In the genomic region with DNA sequence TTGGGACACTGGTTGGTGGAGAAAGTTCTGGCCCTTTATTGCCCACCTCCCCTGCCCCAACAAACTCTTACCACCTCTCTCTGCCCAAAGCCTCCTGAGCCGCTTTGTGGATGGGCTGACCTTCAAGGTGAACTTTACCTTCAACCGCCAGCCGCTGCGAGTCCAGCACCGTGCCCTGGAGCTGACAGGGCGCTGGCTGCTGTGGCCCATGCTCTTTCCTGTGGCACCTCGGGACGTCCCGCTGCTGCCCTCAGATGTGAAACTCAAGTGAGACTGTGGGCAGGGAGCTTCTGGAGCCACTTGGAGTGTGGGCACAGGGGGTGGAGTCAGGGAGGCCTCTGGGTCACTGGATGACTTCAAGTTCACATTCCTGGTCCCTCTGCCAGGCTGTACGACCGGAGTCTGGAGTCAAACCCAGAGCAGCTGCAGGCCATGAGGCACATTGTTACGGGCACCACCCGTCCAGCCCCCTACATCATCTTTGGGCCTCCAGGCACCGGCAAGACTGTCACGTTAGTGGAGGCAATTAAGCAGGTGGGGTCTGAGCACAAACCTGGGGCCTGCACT, we compare ENCODE assay signal across 23 cellular contexts. TPM values are rescaled to one million over a fixed set of nuclear protein-coding genes. Genes with fewer than 3 reads are reported as not detected.
"Had no signal": no experiment of that assay in that cellular context is flagged by ENCODE, and none has a peak within 500 bp of the region (broad histone marks: within the 10 kb centered on the region; RNA-seq: fewer than 3 reads in every experiment).

No MANE protein-coding gene starts in this region.

- DNase-seq: activated CD4-positive, alpha-beta T cell treated with anti-CD3 and anti-CD28 coated beads for 4 hours; activated CD8-positive, alpha-beta memory T cell treated with anti-CD3 and anti-CD28 coated beads, Interleukin-2, amount 10 ng/mL, durations not matched to agents 7 days and 5 days; activated naive CD4-positive, alpha-beta T cell treated with anti-CD3 and anti-CD28 coated beads, Interleukin-2, amount 50 U/mL, for 16 hours; activated naive CD8-positive, alpha-beta T cell treated with anti-CD3 and anti-CD28 coated beads, Interleukin-2, amount 10 ng/mL, durations not matched to agents 7 days and 5 days; adrenal gland; anterior cingulate cortex; caudate nucleus; Kasumi-1; KBM-7; NCI-H1105 treated with DMSO at 0.1 percent for 48 hours; NCI-H1436 treated with DMSO at 0.1 percent for 48 hours; NCI-H187 treated with DMSO at 0.1 percent for 48 hours; NCI-H2081 treated with DMSO at 0.1 percent for 48 hours; NCI-H446; NCI-H524; PC-3; SHP77; SW 1271 had no signal

- H3K9me3 ChIP-seq: adrenal gland, breast epithelium, SJSA1 had no signal

- H3K27ac ChIP-seq: adrenal gland, breast epithelium, SJSA1 had no signal

- H3K4me3 Mint-ChIP-seq: activated CD8-positive, alpha-beta memory T cell treated with anti-CD3 and anti-CD28 coated beads, Interleukin-2, amount 10 ng/mL, durations not matched to agents 7 days and 5 days; activated naive CD8-positive, alpha-beta T cell treated with anti-CD3 and anti-CD28 coated beads, Interleukin-2, amount 10 ng/mL, durations not matched to agents 7 days and 5 days had no signal

- FAIRE-seq: RCC 7860 had no signal

- H3K4me3 ChIP-seq: adrenal gland, breast epithelium, SJSA1 had no signal

- ATAC-seq: activated CD4-positive, CD25-positive, alpha-beta regulatory T cell treated with anti-CD3 and anti-CD28 coated beads, Interleukin-2, amount 50 U/mL, for 24 hours; activated CD8-positive, alpha-beta memory T cell treated with anti-CD3 and anti-CD28 coated beads, Interleukin-2, amount 10 ng/mL, durations not matched to agents 7 days and 5 days; PC-3; SK-N-SH treated with all-trans-retinoic acid at 6 μM for 48 hours had no signal

- H3K4me1 Mint-ChIP-seq: activated naive CD8-positive, alpha-beta T cell treated with anti-CD3 and anti-CD28 coated beads, Interleukin-2, amount 10 ng/mL, durations not matched to agents 7 days and 5 days had no signal

- H3K27ac Mint-ChIP-seq: activated CD8-positive, alpha-beta memory T cell treated with anti-CD3 and anti-CD28 coated beads, Interleukin-2, amount 10 ng/mL, durations not matched to agents 7 days and 5 days; activated naive CD8-positive, alpha-beta T cell treated with anti-CD3 and anti-CD28 coated beads, Interleukin-2, amount 10 ng/mL, durations not matched to agents 7 days and 5 days had no signal

- H3K36me3 ChIP-seq: breast epithelium had no signal

- H3K27me3 Mint-ChIP-seq: activated CD8-positive, alpha-beta memory T cell treated with anti-CD3 and anti-CD28 coated beads, Interleukin-2, amount 10 ng/mL, durations not matched to agents 7 days and 5 days; activated naive CD8-positive, alpha-beta T cell treated with anti-CD3 and anti-CD28 coated beads, Interleukin-2, amount 10 ng/mL, durations not matched to agents 7 days and 5 days had no signal

- H3K9me3 Mint-ChIP-seq: activated naive CD8-positive, alpha-beta T cell treated with anti-CD3 and anti-CD28 coated beads, Interleukin-2, amount 10 ng/mL, durations not matched to agents 7 days and 5 days had no signal

- H3K27me3 ChIP-seq: adrenal gland, breast epithelium, SJSA1 had no signal

RNA-seq across cellular contexts. Expression of a gene that starts 20.7 kb away (rescaled TPM):
- total RNA-seq: SJSA1 had no signal
